Comparison of ENCODE assay signal across 8 cellular contexts in the genomic region with DNA sequence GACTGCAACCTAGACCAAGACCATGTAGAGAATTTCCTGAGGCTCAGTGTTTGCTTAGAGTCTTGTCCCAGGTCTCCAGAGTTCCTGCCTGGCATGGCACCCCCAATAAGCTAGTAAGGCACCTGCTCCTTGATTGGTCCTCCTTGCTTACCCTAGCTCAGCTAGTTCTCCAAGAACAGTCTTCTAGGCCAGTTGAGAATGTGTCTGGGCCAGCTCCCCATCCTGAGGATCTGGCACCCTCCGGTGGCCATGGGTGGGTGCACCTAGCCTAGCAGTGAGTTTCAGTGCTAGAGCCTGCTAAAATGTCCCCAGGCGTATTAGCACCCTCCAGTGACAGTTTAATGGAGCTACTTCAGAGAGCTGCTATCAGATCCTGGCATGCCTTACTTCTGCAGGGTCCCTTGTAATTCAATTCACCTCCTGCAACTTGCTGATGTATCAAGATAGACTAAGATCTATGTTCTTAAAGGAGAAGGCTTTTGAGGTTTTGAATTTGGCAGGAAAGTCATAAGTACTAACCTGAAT.
A peak's percentile ranks its signal among the peaks of the same experiment; 100 is the strongest.
DNase-seq lines count a peak whose midpoint lies in the region; ATAC-seq and TF ChIP-seq lines count a peak whose summit lies in the region.

No MANE protein-coding gene starts in this region.

- peaks cover 2 to 5% of the 10 kb centered on the region in 2 donors for H3K4me1 Mint-ChIP-seq in stimulated activated naive B cell treated with anti-CD40 and anti-IgM and Interleukin-4, amounts not matched to agents 10 μg/mL and 1 μg/mL and 100 μg/mL, for 72 hours

- no peak overlapping the region for H3K4me3 Mint-ChIP-seq in stimulated activated naive B cell treated with anti-CD40 and anti-IgM and Interleukin-4, amounts not matched to agents 10 μg/mL and 1 μg/mL and 100 μg/mL, for 72 hours

- H3K9ac ChIP-seq in SK-N-MC (ENCODE audit: insufficient read length) (no peak overlapping the region), adipocyte (ENCODE audit: low read length) (no peak overlapping the region)

- no peaks in the 10 kb centered on the region for H3K4me1 ChIP-seq in adipocyte (ENCODE audit: control insufficient read depth, insufficient read depth, low read length)

- ATAC-seq in stimulated activated naive B cell treated with anti-CD40 and anti-IgM and Interleukin-4, amounts not matched to agents 10 μg/mL and 1 μg/mL and 100 μg/mL, for 72 hours (replicated peaks), result peak; percentile 100

- H3K27ac ChIP-seq in SK-N-MC, result no peak overlapping the region

- H3K9me3 Mint-ChIP-seq in stimulated activated naive B cell treated with anti-CD40 and anti-IgM and Interleukin-4, amounts not matched to agents 10 μg/mL and 1 μg/mL and 100 μg/mL, for 72 hours, result peaks cover 0 to 2% of the 10 kb centered on the region in 2 donors

- H3K4me3 ChIP-seq in LNCaP clone FGC (ENCODE audit: low read depth, low read length) (no peak overlapping the region), SK-N-MC (no peak overlapping the region), adipocyte (ENCODE audit: low read length) (no peak overlapping the region)

- H3K27ac Mint-ChIP-seq in stimulated activated naive B cell treated with anti-CD40 and anti-IgM and Interleukin-4, amounts not matched to agents 10 μg/mL and 1 μg/mL and 100 μg/mL, for 72 hours, result no peak overlapping the region

- H3K36me3 ChIP-seq in SK-N-MC (ENCODE audit: insufficient read depth, low read length), result no peaks in the 10 kb centered on the region
- no peaks in the 10 kb centered on the region for H3K36me3 ChIP-seq in adipocyte (ENCODE audit: control insufficient read depth, insufficient read depth, low read length, severe bottlenecking)

- H3K36me3 Mint-ChIP-seq in stimulated activated naive B cell treated with anti-CD40 and anti-IgM and Interleukin-4, amounts not matched to agents 10 μg/mL and 1 μg/mL and 100 μg/mL, for 72 hours, result no peaks in the 10 kb centered on the region

- peaks cover 18% of the 10 kb centered on the region for H3K27me3 ChIP-seq in adipocyte (replicated peaks; ENCODE audit: control insufficient read depth, insufficient read depth, low read length)

- TF ChIP-seq CTCF in LNCaP clone FGC (IDR thresholded peaks at IDR 0.05; ENCODE audit: control insufficient read depth, extremely low read depth, insufficient read depth), result peak; percentile 97

- H3K9me3 ChIP-seq in SK-N-MC (ENCODE audit: low read depth, low read length), result no peaks in the 10 kb centered on the region
- H3K9me3 ChIP-seq in adipocyte (ENCODE audit: control insufficient read depth, low read length), result no peaks in the 10 kb centered on the region

- peaks cover 8 to 15% of the 10 kb centered on the region in 2 donors for H3K27me3 Mint-ChIP-seq in stimulated activated naive B cell treated with anti-CD40 and anti-IgM and Interleukin-4, amounts not matched to agents 10 μg/mL and 1 μg/mL and 100 μg/mL, for 72 hours

- DNase-seq in activated gamma-delta T cell treated with Interleukin-2 at 50 U/mL for 16 hours (peak; percentile 26), activated gamma-delta T cell (lab: John Stamatoyannopoulos, UW) (no peak), HCEC 1CT (peak; percentile 74), LNCaP clone FGC (ENCODE audit: low read depth) (peak; percentile 71), SK-N-MC (ENCODE audit: low read depth, low spot score) (peak; percentile 64), adipocyte (ENCODE audit: low read depth) (peak; percentile 55), kidney glomerular epithelial cell (lab: John Stamatoyannopoulos, UW) (peak; percentile 74)
- DNase-seq in stimulated activated naive B cell treated with anti-CD40 and anti-IgM and Interleukin-4, amounts not matched to agents 10 μg/mL and 1 μg/mL and 100 μg/mL, for 72 hours, result peak; percentile 76
